In genomic region chr10:4279649-4280048, GRCh38 we compare ENCODE assay signal across 14 cellular contexts.
DNase-seq lines count a peak whose midpoint lies in the region; ATAC-seq and TF ChIP-seq lines count a peak whose summit lies in the region.
"Had no signal": no experiment of that assay in that cellular context is flagged by ENCODE, and none has a peak within 500 bp of the region (broad histone marks: within the 10 kb centered on the region; RNA-seq: fewer than 3 reads in every experiment).

No MANE protein-coding gene starts in this region.

- BruUV-seq in PC-3 (replicated peaks; lab: Mats Ljungman, UMichigan) = no TSS peak

- CTCF ChIA-PET in PC-3 (lab: Charles Lee) = no interaction called here

- H3K36me3 ChIP-seq in PC-3 (ENCODE audit: low read depth, low read length) (no peaks in the 10 kb centered on the region), tibial nerve (no peaks in the 10 kb centered on the region), Karpas-422 (ENCODE audit: insufficient read depth, low read length) (no peaks in the 10 kb centered on the region)

- no peaks in the 10 kb centered on the region for H3K79me2 ChIP-seq in PC-3 (ENCODE audit: low read length)
- H3K79me2 ChIP-seq in Karpas-422 (ENCODE audit: low read length) = no peaks in the 10 kb centered on the region

- H3K27ac Mint-ChIP-seq in chondrocyte (ENCODE audit: unreplicated experiment) = peak overlapping the region; percentile 78
- H3K27ac Mint-ChIP-seq in T-helper 2 cell treated with Interferon-gamma antibody and Interleukin-4, amounts not matched to agents 5 μg/mL and 100 μg/mL, for 36 hours = no peak overlapping the region
- H3K27ac Mint-ChIP-seq: stimulated activated memory B cell treated with anti-CD40 and anti-IgM and Interleukin-4, amounts not matched to agents 10 μg/mL and 1 μg/mL and 100 μg/mL, for 72 hours had no signal

- H3K27me3 ChIP-seq in PC-3 (ENCODE audit: low read length) = no peaks in the 10 kb centered on the region
- no peaks in the 10 kb centered on the region for H3K27me3 ChIP-seq in tibial nerve
- H3K27me3 ChIP-seq in Karpas-422 (ENCODE audit: low read length) = no peaks in the 10 kb centered on the region

- no peak for TF ChIP-seq CTCF in PC-3 (conservative IDR thresholded peaks at IDR 0.05; ENCODE audit: low read depth, low read length)
- TF ChIP-seq CTCF in chondrocyte (IDR thresholded peaks at IDR 0.05) = no peak
- no peak for TF ChIP-seq CTCF in tibial nerve (IDR thresholded peaks at IDR 0.05)

- H3K9ac ChIP-seq in PC-3 (ENCODE audit: low read length) (peak overlapping the region; percentile 80), Karpas-422 (ENCODE audit: low read length) (no peak overlapping the region)

- DNase-seq in PC-3 (no peak), chondrocyte (ENCODE audit: low spot score) (no peak), midbrain (lab: John Stamatoyannopoulos, UW) (peak; percentile 10), tibial nerve (ENCODE audit: low spot score in 2 of 2) (no peak), NCI-H2081 treated with DMSO at 0.1 percent for 48 hours (lab: John Stamatoyannopoulos, UW) (no peak), Karpas-422 (no peak)
- DNase-seq in T-helper 2 cell treated with Interferon-gamma antibody and Interleukin-4, amounts not matched to agents 5 μg/mL and 100 μg/mL, for 36 hours (ENCODE audit: low spot score) = no peak
- DNase-seq: activated naive CD4-positive, alpha-beta T cell treated with Interleukin-2 at 50 U/mL for 16 hours; GF-D8; NCI-H1436 treated with DMSO at 0.1 percent for 48 hours; NCI-H510A; stimulated activated CD4-positive, alpha-beta T cell treated with anti-CD3 and anti-CD28 coated beads, Interleukin-4, amount 100 ng/mL, for 1 hour had no signal

- H3K4me3 ChIP-seq in PC-3 (ENCODE audit: low read length) (no peak overlapping the region), tibial nerve (no peak overlapping the region), Karpas-422 (ENCODE audit: low read length) (no peak overlapping the region)
- H3K4me3 ChIP-seq: K562 had no signal

- no peak for ATAC-seq in PC-3
- ATAC-seq: K562; stimulated activated memory B cell treated with anti-CD40 and anti-IgM and Interleukin-4, amounts not matched to agents 10 μg/mL and 1 μg/mL and 100 μg/mL, for 72 hours had no signal

- no peaks in the 10 kb centered on the region for H3K27me3 Mint-ChIP-seq in chondrocyte (ENCODE audit: low read depth)
- peaks cover 6% of the 10 kb centered on the region for H3K27me3 Mint-ChIP-seq in T-helper 2 cell treated with Interferon-gamma antibody and Interleukin-4, amounts not matched to agents 5 μg/mL and 100 μg/mL, for 36 hours (ENCODE audit: low read depth)
- H3K27me3 Mint-ChIP-seq: stimulated activated memory B cell treated with anti-CD40 and anti-IgM and Interleukin-4, amounts not matched to agents 10 μg/mL and 1 μg/mL and 100 μg/mL, for 72 hours had no signal

- 15 to 16% methylated on average over 1 of the region's 1 CpG for WGBS in tibial nerve, 2 donors

- no peaks in the 10 kb centered on the region for H3K36me3 Mint-ChIP-seq in chondrocyte (ENCODE audit: low read depth)
- H3K36me3 Mint-ChIP-seq in T-helper 2 cell treated with Interferon-gamma antibody and Interleukin-4, amounts not matched to agents 5 μg/mL and 100 μg/mL, for 36 hours (ENCODE audit: low read depth) = no peaks in the 10 kb centered on the region
- H3K36me3 Mint-ChIP-seq: stimulated activated memory B cell treated with anti-CD40 and anti-IgM and Interleukin-4, amounts not matched to agents 10 μg/mL and 1 μg/mL and 100 μg/mL, for 72 hours had no signal

- H3K4me1 ChIP-seq in PC-3 (ENCODE audit: insufficient read depth, low read length) = peaks cover 29% of the 10 kb centered on the region
- peaks cover 0 to 53% (median 26%) of the 10 kb centered on the region in 4 donors for H3K4me1 ChIP-seq in tibial nerve
- no peaks in the 10 kb centered on the region for H3K4me1 ChIP-seq in Karpas-422 (ENCODE audit: low read length)

- no peaks in the 10 kb centered on the region for H3K9me3 ChIP-seq in PC-3 (ENCODE audit: low read length)
- H3K9me3 ChIP-seq in tibial nerve = no peaks in the 10 kb centered on the region
- H3K9me3 ChIP-seq in Karpas-422 (ENCODE audit: low read length) = no peaks in the 10 kb centered on the region

- peaks cover 4% of the 10 kb centered on the region for H3F3A ChIP-seq in PC-3 (ENCODE audit: low read length, unreplicated experiment)

- peak overlapping the region; percentile 100 for H3K27ac ChIP-seq in PC-3 (ENCODE audit: low read length)
- peak overlapping the region in 3 of 4 donors; percentile 21 to 90 (median 86) for H3K27ac ChIP-seq in tibial nerve
- no peak overlapping the region for H3K27ac ChIP-seq in Karpas-422 (ENCODE audit: low read length)

- POLR2A ChIA-PET in PC-3 (lab: Charles Lee; ENCODE audit: unreplicated experiment) = no interaction called here

- TF ChIP-seq POLR2A in tibial nerve (IDR thresholded peaks at IDR 0.05) = no peak

- no peaks in the 10 kb centered on the region for H3K9me2 ChIP-seq in PC-3 (replicated peaks; ENCODE audit: low read length)
- H3K9me2 ChIP-seq in Karpas-422 (replicated peaks; ENCODE audit: insufficient read depth, low read length) = no peaks in the 10 kb centered on the region

- intact Hi-C loops in PC-3 (cut with micrococcal nuclease) = loop anchor here (1.0 to 10.0 kb wide), 9 partner anchors 65 to 815 kb away; no protein-coding TSS in a partner anchor

- no peak overlapping the region for H2AFZ ChIP-seq in PC-3 (ENCODE audit: low read length)
- H2AFZ ChIP-seq in Karpas-422 (ENCODE audit: low read length) = no peak overlapping the region

- H3K4me2 ChIP-seq in PC-3 (ENCODE audit: low read length) = peak overlapping the region; percentile 76
- no peak overlapping the region for H3K4me2 ChIP-seq in Karpas-422 (ENCODE audit: low read depth, low read length, poor library complexity, severe bottlenecking)

- H3K9me3 Mint-ChIP-seq in chondrocyte (ENCODE audit: low read depth) = peaks cover 2% of the 10 kb centered on the region
- H3K9me3 Mint-ChIP-seq in T-helper 2 cell treated with Interferon-gamma antibody and Interleukin-4, amounts not matched to agents 5 μg/mL and 100 μg/mL, for 36 hours = no peaks in the 10 kb centered on the region
- H3K9me3 Mint-ChIP-seq: stimulated activated memory B cell treated with anti-CD40 and anti-IgM and Interleukin-4, amounts not matched to agents 10 μg/mL and 1 μg/mL and 100 μg/mL, for 72 hours had no signal

- no peaks in the 10 kb centered on the region for H4K20me1 ChIP-seq in PC-3 (ENCODE audit: low read length)
- H4K20me1 ChIP-seq in Karpas-422 (ENCODE audit: insufficient read depth, low read depth, low read length) = no peaks in the 10 kb centered on the region

- peaks cover 61% of the 10 kb centered on the region for H3K4me1 Mint-ChIP-seq in chondrocyte (ENCODE audit: low read depth)
- H3K4me1 Mint-ChIP-seq in T-helper 2 cell treated with Interferon-gamma antibody and Interleukin-4, amounts not matched to agents 5 μg/mL and 100 μg/mL, for 36 hours (ENCODE audit: low read depth) = no peaks in the 10 kb centered on the region
- H3K4me1 Mint-ChIP-seq: stimulated activated memory B cell treated with anti-CD40 and anti-IgM and Interleukin-4, amounts not matched to agents 10 μg/mL and 1 μg/mL and 100 μg/mL, for 72 hours had no signal

- TF ChIP-seq EP300 in tibial nerve (IDR thresholded peaks at IDR 0.05) = peak; percentile 61 to 85

- no peak overlapping the region for H3K4me3 Mint-ChIP-seq in chondrocyte (ENCODE audit: unreplicated experiment)
- no peak overlapping the region for H3K4me3 Mint-ChIP-seq in T-helper 2 cell treated with Interferon-gamma antibody and Interleukin-4, amounts not matched to agents 5 μg/mL and 100 μg/mL, for 36 hours
- H3K4me3 Mint-ChIP-seq: stimulated activated memory B cell treated with anti-CD40 and anti-IgM and Interleukin-4, amounts not matched to agents 10 μg/mL and 1 μg/mL and 100 μg/mL, for 72 hours had no signal
